8 cellular contexts compared by ENCODE assay signal in genomic region chr17:42155614-42156045, GRCh38.
A peak's percentile ranks its signal among the peaks of the same experiment; 100 is the strongest.
DNase-seq lines count a peak whose midpoint lies in the region; ATAC-seq lines count a peak whose summit lies in the region.

No MANE protein-coding gene starts in this region.

- no peaks in the 10 kb centered on the region for H3K9me3 Mint-ChIP-seq in central memory CD8-positive, alpha-beta T cell

- H3K36me3 ChIP-seq in ACC112 (ENCODE audit: insufficient read depth, low read length) (no peaks in the 10 kb centered on the region), HUES6 (ENCODE audit: control insufficient read depth, insufficient read depth, low read length) (peaks cover 8% of the 10 kb centered on the region), mucosa of stomach (ENCODE audit: control insufficient read depth, insufficient read depth, low read length) (no peaks in the 10 kb centered on the region)

- peaks cover 39% of the 10 kb centered on the region for H3K79me2 ChIP-seq in ACC112 (ENCODE audit: control insufficient read depth, insufficient read depth, low read length, unreplicated experiment)

- peaks cover 22% of the 10 kb centered on the region for H3K36me3 Mint-ChIP-seq in central memory CD8-positive, alpha-beta T cell (ENCODE audit: insufficient read depth)

- ATAC-seq in central memory CD8-positive, alpha-beta T cell (replicated peaks; ENCODE audit: extremely low read depth, poor library complexity, severe bottlenecking): no peak
- no peak for ATAC-seq in GM18511 (IDR thresholded peaks at IDR 0.05; ENCODE audit: unreplicated experiment)
- no peak for ATAC-seq in GM18858 (IDR thresholded peaks at IDR 0.05; ENCODE audit: unreplicated experiment)

- DNase-seq in central memory CD8-positive, alpha-beta T cell (ENCODE audit: low spot score in 2 of 2): no peak
- DNase-seq in globus pallidus (ENCODE audit: low spot score) (no peak), D341Med (ENCODE audit: low spot score) (no peak)

- no peak overlapping the region for H3K27ac ChIP-seq in ACC112 (ENCODE audit: low read depth, low read length)
- H3K27ac ChIP-seq in HUES6 (ENCODE audit: low read depth, low read length): peak overlapping the region; percentile 63; the same call in 1 of the 2 replicates

- peak overlapping the region; percentile 79 for H3K9ac ChIP-seq in HUES6 (ENCODE audit: low read length)
- peak overlapping the region; percentile 30 for H3K9ac ChIP-seq in mucosa of stomach (ENCODE audit: low read length)

- no peaks in the 10 kb centered on the region for H3K27me3 Mint-ChIP-seq in central memory CD8-positive, alpha-beta T cell

- no peaks in the 10 kb centered on the region for H3K9me3 ChIP-seq in HUES6 (ENCODE audit: control insufficient read depth, insufficient read depth, low read depth, low read length)
- H3K9me3 ChIP-seq in mucosa of stomach (ENCODE audit: control insufficient read depth, low read length): no peaks in the 10 kb centered on the region

- H3K27me3 ChIP-seq in ACC112 (ENCODE audit: insufficient read depth, low read length) (no peaks in the 10 kb centered on the region), HUES6 (ENCODE audit: control insufficient read depth, insufficient read depth, low read length) (no peaks in the 10 kb centered on the region), mucosa of stomach (ENCODE audit: control insufficient read depth, insufficient read depth, low read length) (no peaks in the 10 kb centered on the region)

- H3K4me1 ChIP-seq in ACC112 (ENCODE audit: control insufficient read depth, insufficient read depth, low read length, unreplicated experiment) (peaks cover 14% of the 10 kb centered on the region), HUES6 (ENCODE audit: control insufficient read depth, insufficient read depth, low read length) (peaks cover 17% of the 10 kb centered on the region), mucosa of stomach (ENCODE audit: control insufficient read depth, insufficient read depth, low read length) (peaks cover 9% of the 10 kb centered on the region)

- H2AFZ ChIP-seq in ACC112 (ENCODE audit: low read length, unreplicated experiment): no peak overlapping the region

- H3K27ac Mint-ChIP-seq in central memory CD8-positive, alpha-beta T cell (ENCODE audit: low read depth): no peak overlapping the region

- peaks cover 34% of the 10 kb centered on the region for H3K4me1 Mint-ChIP-seq in central memory CD8-positive, alpha-beta T cell

- H3K4me3 ChIP-seq in ACC112 (ENCODE audit: low read depth, low read length) (peak overlapping the region; percentile 95), HUES6 (ENCODE audit: low read depth, low read length) (peak overlapping the region; percentile 96), mucosa of stomach (ENCODE audit: low read length) (peak overlapping the region; percentile 20)

- H3K4me3 Mint-ChIP-seq in central memory CD8-positive, alpha-beta T cell: peak overlapping the region; percentile 96

Comparison
In these comparisons a context has a peak if more than half of its experiments do, and no peak if none do; other contexts are left out.
1. H3K4me3 ChIP-seq: peak in every context shown above with its lines; median percentile 96 in HUES6; 95 in ACC112; 20 in mucosa of stomach.